In the genomic region with DNA sequence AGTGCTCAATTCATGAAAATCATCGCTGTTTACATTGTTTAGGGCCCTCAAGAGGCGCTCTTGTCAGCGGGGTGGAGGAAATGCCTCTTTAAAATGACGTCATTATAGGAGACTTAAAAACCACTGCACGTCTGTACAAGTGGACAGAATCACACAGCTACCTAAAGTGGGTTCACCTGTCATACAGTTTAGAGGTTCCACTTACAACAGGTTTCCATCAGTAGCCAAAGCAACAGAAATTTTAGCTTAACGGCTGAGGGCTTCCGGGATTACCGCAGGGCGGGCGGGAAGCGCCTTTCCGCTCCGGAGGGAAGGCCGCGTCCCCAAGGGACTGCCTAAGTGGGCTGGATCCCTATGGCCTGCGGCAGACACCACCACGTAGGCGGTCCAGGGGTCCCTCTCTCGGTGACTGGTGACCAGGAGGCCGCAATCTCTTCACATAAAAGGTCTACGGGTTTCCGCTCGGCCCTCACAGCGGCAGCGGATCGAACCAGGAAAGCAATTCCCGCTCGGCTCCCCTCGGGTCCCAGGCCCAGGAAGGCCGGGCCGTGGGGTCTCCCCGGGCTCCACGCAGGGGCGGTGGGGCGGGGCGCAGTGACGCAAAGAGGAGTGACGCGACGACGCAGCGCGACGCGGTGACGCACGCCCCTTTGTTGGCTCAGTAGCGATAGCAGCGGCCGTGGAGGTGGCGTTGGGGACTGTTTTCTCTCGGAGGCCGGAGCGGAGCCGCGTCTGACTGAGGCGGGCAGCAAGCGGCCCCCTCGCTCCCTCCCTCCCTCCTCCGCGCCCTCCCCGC, we compare ENCODE assay signal across 8 cellular contexts. TPM values are rescaled to one million over a fixed set of nuclear protein-coding genes. Genes with fewer than 3 reads are reported as not detected.
DNase-seq lines count a peak whose midpoint lies in the region; ATAC-seq and TF ChIP-seq lines count a peak whose summit lies in the region.

A gene with protein sequence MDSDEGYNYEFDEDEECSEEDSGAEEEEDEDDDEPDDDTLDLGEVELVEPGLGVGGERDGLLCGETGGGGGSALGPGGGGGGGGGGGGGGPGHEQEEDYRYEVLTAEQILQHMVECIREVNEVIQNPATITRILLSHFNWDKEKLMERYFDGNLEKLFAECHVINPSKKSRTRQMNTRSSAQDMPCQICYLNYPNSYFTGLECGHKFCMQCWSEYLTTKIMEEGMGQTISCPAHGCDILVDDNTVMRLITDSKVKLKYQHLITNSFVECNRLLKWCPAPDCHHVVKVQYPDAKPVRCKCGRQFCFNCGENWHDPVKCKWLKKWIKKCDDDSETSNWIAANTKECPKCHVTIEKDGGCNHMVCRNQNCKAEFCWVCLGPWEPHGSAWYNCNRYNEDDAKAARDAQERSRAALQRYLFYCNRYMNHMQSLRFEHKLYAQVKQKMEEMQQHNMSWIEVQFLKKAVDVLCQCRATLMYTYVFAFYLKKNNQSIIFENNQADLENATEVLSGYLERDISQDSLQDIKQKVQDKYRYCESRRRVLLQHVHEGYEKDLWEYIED (plus strand): TSS at position 661 of the 796 bp plus-strand sequence. CDS start 310 bp downstream, outside the sequence.

- intact Hi-C loops in activated CD4-positive, alpha-beta memory T cell treated with anti-CD3 and anti-CD28 coated beads for 36 hours (cut with micrococcal nuclease), result loop anchor here (1.0 to 5.0 kb wide), 8 partner anchors 12 to 356 kb away; partner anchors contain the start of genes ADPGK, BBS4, HEXA and HIGD2B
- intact Hi-C loops in dorsolateral prefrontal cortex (cut with DNase I) (loop anchor here (2.0 to 10.0 kb wide), 4 partner anchors 97 to 308 kb away; partner anchors contain the start of genes HEXA (in 2 of the 2), ADPGK (in 1 of the 2) and PARP6 (in 1 of the 2)), lower leg skin (cut with DNase I; ENCODE audit: low total_unique reads) (no loop called here)

- H3K9me3 ChIP-seq in CD4-positive, CD25-positive, alpha-beta regulatory T cell (ENCODE audit: control insufficient read depth in 2 of 2, low read length in 2 of 2), result no peaks in the 10 kb centered on the region

- peak; percentile 93 to 96 (median 95) for DNase-seq in CD4-positive, CD25-positive, alpha-beta regulatory T cell
- peak; percentile 61 for DNase-seq in NCI-H748 treated with DMSO at 0.1 percent for 48 hours (lab: John Stamatoyannopoulos, UW)
- DNase-seq in activated CD4-positive, alpha-beta memory T cell treated with anti-CD3 and anti-CD28 coated beads for 36 hours, result peak; percentile 96
- peak; percentile 96 to 99 (median 98) for DNase-seq in dorsolateral prefrontal cortex
- DNase-seq in lower leg skin (ENCODE audit: low spot score in 2 of 2), result peak; percentile 95 to 99
- peak; percentile 93 to 94 for DNase-seq in stimulated activated CD4-positive, alpha-beta T cell treated with anti-CD3 and anti-CD28 coated beads, Interleukin-4, amount 100 ng/mL, for 48 hours (ENCODE audit: low read depth in 2 of 2)

- peaks cover 49% of the 10 kb centered on the region for H3K4me1 ChIP-seq in CD4-positive, CD25-positive, alpha-beta regulatory T cell (ENCODE audit: control insufficient read depth, insufficient read depth, low read length, poor library complexity, severe bottlenecking)

- peak within 1 kb of the TSS; percentile 91 for H3K4me3 ChIP-seq in CD4-positive, CD25-positive, alpha-beta regulatory T cell (ENCODE audit: low read depth, low read length)
- H3K4me3 ChIP-seq in dorsolateral prefrontal cortex (peak within 1 kb of the TSS; percentile 63 to 99 (median 86)), lower leg skin (ENCODE audit: low read depth, poor library complexity, severe bottlenecking) (peak within 1 kb of the TSS; percentile 97)

- H3K27ac Mint-ChIP-seq in CD4-positive, CD25-positive, alpha-beta regulatory T cell, result peak within 1 kb of the TSS; percentile 99 to 100 (median 100)
- peak within 1 kb of the TSS; percentile 98 for H3K27ac Mint-ChIP-seq in activated CD4-positive, alpha-beta memory T cell treated with anti-CD3 and anti-CD28 coated beads for 36 hours

- POLR2A ChIA-PET in activated CD4-positive, alpha-beta memory T cell treated with anti-CD3 and anti-CD28 coated beads for 36 hours (lab: Charles Lee), result interaction anchor here (0.8 to 3.6 kb wide), 5 partner anchors 9 to 245 kb away, joined by 3 to 31 read pairs (median 10); partner anchors contain the start of genes BBS4, HEXA, HIGD2B and PKM

- H3K27me3 Mint-ChIP-seq in CD4-positive, CD25-positive, alpha-beta regulatory T cell, result peaks cover 6% of the 10 kb centered on the region
- H3K27me3 Mint-ChIP-seq in activated CD4-positive, alpha-beta memory T cell treated with anti-CD3 and anti-CD28 coated beads for 36 hours, result no peaks in the 10 kb centered on the region

- peak within 1 kb of the TSS; percentile 99 for H3K27ac ChIP-seq in CD4-positive, CD25-positive, alpha-beta regulatory T cell (ENCODE audit: insufficient read depth, low read length, poor library complexity, severe bottlenecking)
- H3K27ac ChIP-seq in dorsolateral prefrontal cortex, result peak within 1 kb of the TSS; percentile 96 to 100 (median 99)

- peaks cover 9% of the 10 kb centered on the region for H3K36me3 ChIP-seq in CD4-positive, CD25-positive, alpha-beta regulatory T cell (ENCODE audit: control insufficient read depth, insufficient read depth, low read length)

- TF ChIP-seq POLR2A in lower leg skin (IDR thresholded peaks at IDR 0.05), result peak in 1 of 2 donors; percentile 94

- peak within 1 kb of the TSS; percentile 95 to 99 (median 97) for H3K4me3 Mint-ChIP-seq in CD4-positive, CD25-positive, alpha-beta regulatory T cell
- peak within 1 kb of the TSS; percentile 92 for H3K4me3 Mint-ChIP-seq in activated CD4-positive, alpha-beta memory T cell treated with anti-CD3 and anti-CD28 coated beads for 36 hours

- 0% methylated on average over 40 to 61 of the region's 62 CpGs for WGBS in lower leg skin, 2 donors

- TF ChIP-seq CTCF in dorsolateral prefrontal cortex (IDR thresholded peaks at IDR 0.05 in 54 of 56, conservative IDR thresholded peaks at IDR 0.05 in 2 of 56; ENCODE audit: low read depth in 1 of 56, partially characterized antibody in 56 of 56) (peak in 32 of 56 donors; percentile 11 to 41 (median 24)), lower leg skin (IDR thresholded peaks at IDR 0.05) (no peak)

- H3K27me3 ChIP-seq in CD4-positive, CD25-positive, alpha-beta regulatory T cell (ENCODE audit: control insufficient read depth, insufficient read depth, low read length), result no peaks in the 10 kb centered on the region
- no peaks in the 10 kb centered on the region for H3K27me3 ChIP-seq in dorsolateral prefrontal cortex

- peaks cover 10% of the 10 kb centered on the region for H3K36me3 Mint-ChIP-seq in CD4-positive, CD25-positive, alpha-beta regulatory T cell
- peaks cover 26% of the 10 kb centered on the region for H3K36me3 Mint-ChIP-seq in activated CD4-positive, alpha-beta memory T cell treated with anti-CD3 and anti-CD28 coated beads for 36 hours

- peaks cover 0 to 1% (median 0%) of the 10 kb centered on the region in 7 donors for H3K9me3 Mint-ChIP-seq in CD4-positive, CD25-positive, alpha-beta regulatory T cell
- H3K9me3 Mint-ChIP-seq in activated CD4-positive, alpha-beta memory T cell treated with anti-CD3 and anti-CD28 coated beads for 36 hours, result no peaks in the 10 kb centered on the region

- peaks cover 31 to 57% (median 41%) of the 10 kb centered on the region in 4 donors for H3K4me1 Mint-ChIP-seq in CD4-positive, CD25-positive, alpha-beta regulatory T cell
- peaks cover 41% of the 10 kb centered on the region for H3K4me1 Mint-ChIP-seq in activated CD4-positive, alpha-beta memory T cell treated with anti-CD3 and anti-CD28 coated beads for 36 hours (ENCODE audit: low read depth)

- CTCF ChIA-PET in activated CD4-positive, alpha-beta memory T cell treated with anti-CD3 and anti-CD28 coated beads for 36 hours (lab: Charles Lee), result interaction anchor here (0.6 to 1.5 kb wide), 9 partner anchors 10 to 247 kb away, joined by 3 to 8 read pairs (median 5); no protein-coding TSS in a partner anchor

- peak; percentile 81 to 82 for ATAC-seq in CD4-positive, CD25-positive, alpha-beta regulatory T cell (ENCODE audit: low read depth in 2 of 2)
- peak; percentile 83 for ATAC-seq in GM19372 (IDR thresholded peaks at IDR 0.05; ENCODE audit: low read depth, unreplicated experiment)
- peak; percentile 66 for ATAC-seq in HG03565 (IDR thresholded peaks at IDR 0.05; ENCODE audit: unreplicated experiment)

RNA-seq across cellular contexts. Expression of the gene that starts here (rescaled TPM):
- 242 TPM for total RNA-seq in CD4-positive, CD25-positive, alpha-beta regulatory T cell
- polyA plus RNA-seq in CD4-positive, CD25-positive, alpha-beta regulatory T cell, result 10 to 100 TPM; 13.1 to 22.8 (median 14.7) TPM
- total RNA-seq in activated CD4-positive, alpha-beta memory T cell treated with anti-CD3 and anti-CD28 coated beads for 36 hours, result 100 to 1,000 TPM; 169 to 187 TPM
- 100 to 1,000 TPM; 131 to 235 (median 191) TPM for total RNA-seq in dorsolateral prefrontal cortex
- total RNA-seq in lower leg skin, result 100 to 1,000 TPM in 3 of 4 donors, 10 to 100 TPM in 1; 71.8 to 126 (median 114) TPM

Comparison
In these comparisons a context has a peak if more than half of its experiments do, and no peak if none do; other contexts are left out.
1. Peak in every context shown above with its lines: DNase-seq, ATAC-seq, H3K4me3 ChIP-seq and H3K27ac ChIP-seq.
2. CTCF ChIP-seq: peak in dorsolateral prefrontal cortex (32 of 56); none in lower leg skin (0 of 3).